ENCODE assay signal across 9 cellular contexts in genomic region chr13:79401259-79402071, GRCh38. TPM values are rescaled to one million over a fixed set of nuclear protein-coding genes. Genes with fewer than 3 reads are reported as not detected.
DNase-seq lines count a peak whose midpoint lies in the region; ATAC-seq and TF ChIP-seq lines count a peak whose summit lies in the region.
"Had no signal": no experiment of that assay in that cellular context is flagged by ENCODE, and none has a peak within 500 bp of the region (broad histone marks: within the 10 kb centered on the region; RNA-seq: fewer than 3 reads in every experiment).

No MANE protein-coding gene starts in this region.

- H2AFZ ChIP-seq in PC-9 = no peak overlapping the region

- H3K9me2 ChIP-seq in PC-9 (ENCODE audit: insufficient read depth) = no peaks in the 10 kb centered on the region

- peaks cover 59% of the 10 kb centered on the region for H3K36me3 ChIP-seq in PC-9 (ENCODE audit: low read depth)
- H3K36me3 ChIP-seq in skeletal muscle tissue (ENCODE audit: control insufficient read depth in 3 of 3, insufficient read depth in 3 of 3, low read length in 3 of 3) = peaks cover 0 to 6% (median 4%) of the 10 kb centered on the region in 3 donors

- H4K20me1 ChIP-seq in PC-9 (ENCODE audit: insufficient read depth) = peaks cover 12% of the 10 kb centered on the region; the same call in 1 of the 2 replicates

- CTCF ChIA-PET in PC-9 (lab: Charles Lee) = no interaction called here

- H3K27me3 ChIP-seq in PC-9 (ENCODE audit: insufficient read depth, low read depth) (no peaks in the 10 kb centered on the region), skeletal muscle tissue (ENCODE audit: control insufficient read depth in 3 of 3, insufficient read depth in 3 of 3, low read length in 3 of 3) (no peaks in the 10 kb centered on the region)
- H3K27me3 ChIP-seq: MG63 had no signal

- H3F3A ChIP-seq in PC-9 (ENCODE audit: insufficient read depth, low read depth) = no peaks in the 10 kb centered on the region

- H3K4me2 ChIP-seq in PC-9 = peak overlapping the region; percentile 98; the same call in 1 of the 2 replicates

- no peak for TF ChIP-seq CTCF in PC-9 (conservative IDR thresholded peaks at IDR 0.05)

- POLR2A ChIA-PET in PC-9 (lab: Charles Lee; ENCODE audit: unreplicated experiment) = no interaction called here

- intact Hi-C loops in PC-9 (cut with micrococcal nuclease; ENCODE audit: unreplicated experiment) = loop anchor here (5.0 kb wide), 1 partner anchor 941 kb away; the partner anchor contains the start of gene SPRY2

- H3K4me1 ChIP-seq in PC-9 (replicated peaks; ENCODE audit: insufficient read depth) (peaks cover 32% of the 10 kb centered on the region), skeletal muscle tissue (ENCODE audit: control insufficient read depth in 3 of 3, insufficient read depth in 3 of 3, low read length in 3 of 3) (peaks cover 17 to 29% (median 28%) of the 10 kb centered on the region in 3 donors)

- BruUV-seq in PC-9 (replicated peaks; lab: Mats Ljungman, UMichigan) = no TSS peak

- peak; percentile 42 for ATAC-seq in HG02870 (IDR thresholded peaks at IDR 0.05; ENCODE audit: unreplicated experiment)

- H3K27ac ChIP-seq in PC-9 = peak overlapping the region; percentile 17; the same call in 1 of the 2 replicates
- H3K27ac ChIP-seq in skeletal muscle tissue (ENCODE audit: low read depth, low read length) = peak overlapping the region; percentile 7

- DNase-seq in SIG-M5 treated with dmso at 0.1 percent for 504 hours (lab: John Stamatoyannopoulos, UW; ENCODE audit: unreplicated experiment) = peak; percentile 46
- DNase-seq in SIG-M5 (lab: John Stamatoyannopoulos, UW) = no peak
- no peak for DNase-seq in PC-9
- DNase-seq in NCI-H2196 (lab: John Stamatoyannopoulos, UW; ENCODE audit: unreplicated experiment) = no peak
- no peak for DNase-seq in activated CD4-positive, CD25-positive, alpha-beta regulatory T cell (lab: John Stamatoyannopoulos, UW)
- DNase-seq in effector CD8-positive, alpha-beta T cell (lab: John Stamatoyannopoulos, UW) = no peak
- DNase-seq: MG63 had no signal

- peaks cover 96% of the 10 kb centered on the region for H3K79me2 ChIP-seq in PC-9 (ENCODE audit: low read depth)

- H3K4me3 ChIP-seq in PC-9 (no peak overlapping the region), skeletal muscle tissue (ENCODE audit: low read length in 3 of 3) (no peak overlapping the region)
- H3K4me3 ChIP-seq: MG63 had no signal

- no peak overlapping the region for H3K9ac ChIP-seq in skeletal muscle tissue (ENCODE audit: low read depth in 1 of 3, low read length in 3 of 3)

- H3K9me3 ChIP-seq in PC-9 (ENCODE audit: insufficient read depth, low read depth) = peaks cover 11% of the 10 kb centered on the region
- no peaks in the 10 kb centered on the region for H3K9me3 ChIP-seq in skeletal muscle tissue (ENCODE audit: control insufficient read depth in 3 of 3, low read length in 3 of 3)

RNA-seq across cellular contexts. Expression of gene RBM26, which starts 4.6 kb away (rescaled TPM):
- total RNA-seq in PC-9 (2021) (35.2 and 40.4 TPM in 2 replicates), skeletal muscle tissue (31.3 TPM)
